29 cellular contexts compared by ENCODE assay signal in the genomic region with DNA sequence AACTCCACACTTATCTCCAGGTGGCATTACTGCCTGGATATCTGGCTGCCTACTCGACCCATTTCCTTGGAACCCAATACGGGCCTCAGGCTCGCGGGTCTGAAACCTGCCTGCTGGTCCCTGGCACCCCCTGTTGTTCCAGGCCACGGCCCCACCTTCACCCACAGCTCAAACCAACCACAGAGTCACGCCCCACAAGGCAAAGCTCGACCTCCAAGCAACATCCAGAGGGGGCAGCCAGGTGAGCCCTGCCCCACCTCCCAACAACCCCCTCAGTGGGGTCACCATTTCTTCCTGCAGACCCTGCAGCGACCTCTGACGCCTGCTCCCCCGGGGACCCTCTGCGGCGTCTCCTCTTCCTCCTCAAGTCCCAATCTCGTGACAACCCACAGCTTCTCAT.
"Had no signal": no experiment of that assay in that cellular context is flagged by ENCODE, and none has a peak within 500 bp of the region (broad histone marks: within the 10 kb centered on the region; RNA-seq: fewer than 3 reads in every experiment).

No MANE protein-coding gene starts in this region.

- H3K36me3 Mint-ChIP-seq: activated naive CD8-positive, alpha-beta T cell treated with anti-CD3 and anti-CD28 coated beads, Interleukin-2, amount 10 ng/mL, durations not matched to agents 7 days and 5 days; WTC11 had no signal

- H3K9me3 ChIP-seq: ascending aorta, body of pancreas, Peyer's patch had no signal

- H3K27me3 ChIP-seq: ascending aorta, body of pancreas, Peyer's patch had no signal

- H3K4me3 Mint-ChIP-seq: activated CD8-positive, alpha-beta T cell treated with anti-CD3 and anti-CD28 coated beads, Interleukin-2, amount 10 ng/mL, durations not matched to agents 7 days and 5 days; activated naive CD8-positive, alpha-beta T cell treated with anti-CD3 and anti-CD28 coated beads, Interleukin-2, amount 10 ng/mL, durations not matched to agents 7 days and 5 days; activated T-cell treated with anti-CD3 and anti-CD28 coated beads, Interleukin-2, amount 50 U/mL, for 24 hours; activated T-helper 1 cell treated with anti-CD3 and anti-CD28 coated beads, Interleukin-12 subunit alpha, Interleukin-12 subunit beta, Interleukin-2, Interleukin-4 antibody, amounts not matched to agents 30 ng/mL and 10 ng/mL and 1 ng/mL, durations not matched to agents 14 hours and 24 hours and 36 hours; T-helper 17 cell; WTC11 had no signal

- H3K27ac Mint-ChIP-seq: activated CD8-positive, alpha-beta T cell treated with anti-CD3 and anti-CD28 coated beads, Interleukin-2, amount 10 ng/mL, durations not matched to agents 7 days and 5 days; activated naive CD8-positive, alpha-beta T cell treated with anti-CD3 and anti-CD28 coated beads, Interleukin-2, amount 10 ng/mL, durations not matched to agents 7 days and 5 days; activated T-cell treated with anti-CD3 and anti-CD28 coated beads, Interleukin-2, amount 50 U/mL, for 24 hours; activated T-helper 1 cell treated with anti-CD3 and anti-CD28 coated beads, Interleukin-12 subunit alpha, Interleukin-12 subunit beta, Interleukin-2, Interleukin-4 antibody, amounts not matched to agents 30 ng/mL and 10 ng/mL and 1 ng/mL, durations not matched to agents 14 hours and 24 hours and 36 hours; T-helper 17 cell; WTC11 had no signal

- H3K9me3 Mint-ChIP-seq: activated naive CD8-positive, alpha-beta T cell treated with anti-CD3 and anti-CD28 coated beads, Interleukin-2, amount 10 ng/mL, durations not matched to agents 7 days and 5 days; activated T-cell treated with anti-CD3 and anti-CD28 coated beads, Interleukin-2, amount 50 U/mL, for 24 hours; activated T-helper 1 cell treated with anti-CD3 and anti-CD28 coated beads, Interleukin-12 subunit alpha, Interleukin-12 subunit beta, Interleukin-2, Interleukin-4 antibody, amounts not matched to agents 30 ng/mL and 10 ng/mL and 1 ng/mL, durations not matched to agents 14 hours and 24 hours and 36 hours; WTC11 had no signal

- DNase-seq: activated CD4-positive, alpha-beta T cell treated with anti-CD3 and anti-CD28 coated beads for 48 hours; activated CD4-positive, alpha-beta T cell treated with anti-CD3 and anti-CD28 coated beads, Interleukin-2, amount 50 U/mL, for 4 hours; activated CD4-positive, CD25-positive, alpha-beta regulatory T cell treated with anti-CD3 and anti-CD28 coated beads, Interleukin-2, amount 50 U/mL, for 72 hours; activated CD8-positive, alpha-beta memory T cell treated with anti-CD3 and anti-CD28 coated beads, Interleukin-2, amount 50 U/mL, for 48 hours; activated CD8-positive, alpha-beta T cell treated with anti-CD3 and anti-CD28 coated beads, Interleukin-2, amount 10 ng/mL, durations not matched to agents 7 days and 5 days; activated effector memory CD4-positive, alpha-beta T cell treated with Interleukin-2 at 50 U/mL for 16 hours; activated naive CD4-positive, alpha-beta T cell treated with Interleukin-2 at 50 U/mL for 16 hours; activated naive CD8-positive, alpha-beta T cell treated with anti-CD3 and anti-CD28 coated beads, Interleukin-2, amount 10 ng/mL, durations not matched to agents 7 days and 5 days; activated T-cell treated with anti-CD3 and anti-CD28 coated beads, Interleukin-2, amount 50 U/mL, for 24 hours; body of pancreas; IMR-90; Kasumi-1; KBM-7; NCI-H1092; NCI-H1417; NCI-H1930; NCI-H2107; NCI-H2171 treated with DMSO at 0.1 percent for 48 hours; NCI-H226; NCI-H526 treated with DMSO at 0.1 percent for 48 hours; OCI-M1; Peyer's patch; SHP77 treated with DMSO at 0.1 percent for 48 hours; T-helper 17 cell; T-helper 9 cell had no signal

- H3K36me3 ChIP-seq: ascending aorta, Peyer's patch had no signal

- H3K4me1 Mint-ChIP-seq: activated naive CD8-positive, alpha-beta T cell treated with anti-CD3 and anti-CD28 coated beads, Interleukin-2, amount 10 ng/mL, durations not matched to agents 7 days and 5 days had no signal

- ATAC-seq: activated CD8-positive, alpha-beta T cell treated with anti-CD3 and anti-CD28 coated beads, Interleukin-2, amount 10 ng/mL, durations not matched to agents 7 days and 5 days; body of pancreas; T-helper 17 cell had no signal

- H3K4me3 ChIP-seq: ascending aorta, body of pancreas, Peyer's patch had no signal

- H3K4me1 ChIP-seq: ascending aorta, body of pancreas, Peyer's patch had no signal

- H3K27ac ChIP-seq: ascending aorta, body of pancreas, Peyer's patch, RWPE1 had no signal
